1 cellular context compared by ENCODE assay signal in genomic region chr2:106115665-106116064, GRCh38.
A peak's percentile ranks its signal among the peaks of the same experiment; 100 is the strongest.
TF ChIP-seq lines count a peak whose summit lies in the region.

No MANE protein-coding gene starts in this region.

TF ChIP-seq in K562, 482 proteins besides CTCF, POLR2A, EP300 and RAD21 (continued from another document):
- TF ChIP-seq ZNF407 (IDR thresholded peaks at IDR 0.05; ENCODE audit: low read depth) (0 out of 2 replicates have a peak, but pooled peaks have one; percentile 9), ZNF449 (CRISPR knock-in tag; IDR thresholded peaks at IDR 0.05) (no peak), BACH1 (tag; IDR thresholded peaks at IDR 0.05) (peak; percentile 42; the same call in 1 of the 2 replicates), XRCC3 (IDR thresholded peaks at IDR 0.05) (no peak), DMBX1 (CRISPR knock-in tag; IDR thresholded peaks at IDR 0.05; ENCODE audit: borderline replicate concordance) (no peak), JUN (IDR thresholded peaks at IDR 0.05; ENCODE audit: borderline replicate concordance, low read depth, low read length) (no peak), JUN (CRISPR knock-in tag; IDR thresholded peaks at IDR 0.05; ENCODE audit: borderline replicate concordance) (no peak), ELF2 (CRISPR knock-in tag; IDR thresholded peaks at IDR 0.05) (no peak), HDAC2 (IDR thresholded peaks at IDR 0.05) (no peak), RBM22 (IDR thresholded peaks at IDR 0.05; ENCODE audit: low read depth, low read length, poor library complexity, severe bottlenecking) (no peak), KAT2B (IDR thresholded peaks at IDR 0.05; ENCODE audit: low read depth, low read length) (no peak), BCOR (IDR thresholded peaks at IDR 0.05) (no peak), MCM7 (IDR thresholded peaks at IDR 0.05) (no peak)
